ENCODE assay signal across 8 cellular contexts in genomic region chr22:41446057-41446501, GRCh38. TPM values are rescaled to one million over a fixed set of nuclear protein-coding genes. Genes with fewer than 3 reads are reported as not detected.
DNase-seq lines count a peak whose midpoint lies in the region; ATAC-seq and TF ChIP-seq lines count a peak whose summit lies in the region.

No MANE protein-coding gene starts in this region.

- peaks cover 17% of the 10 kb centered on the region; the same call in 1 of the 2 replicates for H4K20me1 ChIP-seq in GM23248 (ENCODE audit: insufficient read depth)

- peak overlapping the region; percentile 98 for H3K4me2 ChIP-seq in GM23248 (ENCODE audit: unreplicated experiment)

- H3K9me3 ChIP-seq in GM23248 (ENCODE audit: low read depth) (no peaks in the 10 kb centered on the region), mucosa of descending colon (no peaks in the 10 kb centered on the region), vagina (no peaks in the 10 kb centered on the region)

- intact Hi-C loops in dorsolateral prefrontal cortex (cut with DNase I), result loop anchor here (1.0 to 5.0 kb wide), 4 partner anchors 28 to 71 kb away; no protein-coding TSS in a partner anchor
- intact Hi-C loops in mucosa of descending colon (cut with DNase I, micrococcal nuclease), result no loop called here
- intact Hi-C loops in vagina (cut with DNase I), result no loop called here

- H3K4me3 ChIP-seq in GM23248 (peak overlapping the region; percentile 86), dorsolateral prefrontal cortex (peak overlapping the region; percentile 71 to 100 (median 98)), mucosa of descending colon (peak overlapping the region; percentile 98), vagina (peak overlapping the region; percentile 91 to 95)

- H3K27me3 ChIP-seq in GM23248 (replicated peaks; ENCODE audit: insufficient read depth) (no peaks in the 10 kb centered on the region), dorsolateral prefrontal cortex (no peaks in the 10 kb centered on the region), vagina (no peaks in the 10 kb centered on the region)

- no peak for TF ChIP-seq CTCF in dorsolateral prefrontal cortex (IDR thresholded peaks at IDR 0.05 in 54 of 56, conservative IDR thresholded peaks at IDR 0.05 in 2 of 56; ENCODE audit: low read depth in 1 of 56, partially characterized antibody in 56 of 56)
- no peak for TF ChIP-seq CTCF in mucosa of descending colon (IDR thresholded peaks at IDR 0.05)
- no peak for TF ChIP-seq CTCF in vagina (IDR thresholded peaks at IDR 0.05)

- ATAC-seq in mucosa of descending colon, result peak; percentile 0
- no peak for ATAC-seq in HG03097 (IDR thresholded peaks at IDR 0.05; ENCODE audit: low FRiP score, unreplicated experiment)
- ATAC-seq in HG02938 (IDR thresholded peaks at IDR 0.05; ENCODE audit: unreplicated experiment), result no peak

- H3K9me2 ChIP-seq in GM23248 (ENCODE audit: insufficient read depth), result no peaks in the 10 kb centered on the region

- peaks cover 55% of the 10 kb centered on the region for H3K79me2 ChIP-seq in GM23248 (ENCODE audit: insufficient read depth)

- peak overlapping the region; percentile 77 for H2AFZ ChIP-seq in GM23248

- no peak for TF ChIP-seq POLR2A in vagina (IDR thresholded peaks at IDR 0.05)

- in situ Hi-C loops in GM23248 (cut with MboI), result no loop called here

- peaks cover 11% of the 10 kb centered on the region; the same call in 1 of the 2 replicates for H3K36me3 ChIP-seq in GM23248 (ENCODE audit: low read depth)
- H3K36me3 ChIP-seq in mucosa of descending colon (ENCODE audit: low read depth), result no peaks in the 10 kb centered on the region
- H3K36me3 ChIP-seq in vagina, result no peaks in the 10 kb centered on the region

- H3F3A ChIP-seq in GM23248 (ENCODE audit: insufficient read depth), result peaks cover 47% of the 10 kb centered on the region

- DNase-seq in GM23248 (peak; percentile 54), RPMI7951 (ENCODE audit: low read depth) (peak; percentile 7), dorsolateral prefrontal cortex (no peak), mucosa of descending colon (peak in 2 of 3 donors; percentile 59 to 69), vagina (ENCODE audit: extremely low spot score in 2 of 2) (no peak), NCI-H345 (lab: John Stamatoyannopoulos, UW) (no peak)

- WGBS in GM23248 (ENCODE audit: low coverage in 1 of 2, low lambda C conversion rate in 2 of 2, missing lambda C conversion rate in 2 of 2), 2 experiments, result 1 to 2% methylated on average over 21 to 33 of the region's 34 CpGs

- H3K4me1 ChIP-seq in GM23248 (ENCODE audit: insufficient read depth) (peaks cover 20% of the 10 kb centered on the region), mucosa of descending colon (ENCODE audit: low read depth) (peaks cover 19% of the 10 kb centered on the region), vagina (peaks cover 27% of the 10 kb centered on the region)

- H3K27ac ChIP-seq in GM23248 (peak overlapping the region; percentile 93), dorsolateral prefrontal cortex (peak overlapping the region; percentile 97 to 100 (median 100)), vagina (peak overlapping the region; percentile 99)

- H3K9ac ChIP-seq in GM23248, result peak overlapping the region; percentile 98

RNA-seq across cellular contexts. Expression of gene TOB2, which starts 0.5 kb away (rescaled TPM):
- total RNA-seq in GM23248 (2014; rRNA removed; shearing (Covaris generic)), result 29.0 and 35.7 TPM in 2 replicates
- polyA plus RNA-seq in GM23248 (2016; fragmentation: Nextera tagmentation; extraction: Ambion mirVana), result 29.6 and 31.1 TPM in 2 replicates
- 11.5 and 14.2 TPM in 2 replicates for total RNA-seq in RPMI7951 (2014; rRNA removed; shearing (Covaris generic))
- 100 to 1,000 TPM in 4 of 120 experiments, 10 to 100 TPM in 116; 33.6 to 113 (median 52.3) TPM for total RNA-seq in dorsolateral prefrontal cortex
- total RNA-seq in mucosa of descending colon, result 10 to 100 TPM; 47.3 to 71.8 (median 53.9) TPM
- total RNA-seq in vagina, result 34.9 TPM

RNA-seq across cellular contexts. Expression of gene PHF5A, which starts 22.4 kb away (rescaled TPM):
- total RNA-seq in GM23248 (2014; rRNA removed; shearing (Covaris generic)), result 41.9 and 53.4 TPM in 2 replicates
- polyA plus RNA-seq in GM23248 (2016; fragmentation: Nextera tagmentation; extraction: Ambion mirVana), result 13.1 and 13.7 TPM in 2 replicates
- total RNA-seq in RPMI7951 (2014; rRNA removed; shearing (Covaris generic)), result 55.6 and 59.7 TPM in 2 replicates
- total RNA-seq in dorsolateral prefrontal cortex, result 10 to 100 TPM; 10.3 to 36.8 (median 22.3) TPM
- 10 to 100 TPM; 27.0 to 31.7 (median 29.7) TPM for total RNA-seq in mucosa of descending colon
- total RNA-seq in vagina, result 35.4 TPM

RNA-seq across cellular contexts. Expression of gene ACO2, which starts 22.8 kb away (rescaled TPM):
- 41.5 and 60.4 TPM in 2 replicates for total RNA-seq in GM23248 (2014; rRNA removed; shearing (Covaris generic))
- polyA plus RNA-seq in GM23248 (2016; fragmentation: Nextera tagmentation; extraction: Ambion mirVana), result 68.1 and 68.7 TPM in 2 replicates
- 38.5 and 43.7 TPM in 2 replicates for total RNA-seq in RPMI7951 (2014; rRNA removed; shearing (Covaris generic))
- 100 to 1,000 TPM; 173 to 339 (median 261) TPM for total RNA-seq in dorsolateral prefrontal cortex
- total RNA-seq in mucosa of descending colon, result 100 to 1,000 TPM; 187 to 295 (median 241) TPM
- 78.6 TPM for total RNA-seq in vagina

Comparison
In these comparisons a context has a peak if more than half of its experiments do, and no peak if none do; other contexts are left out.
1. DNase-seq: peak in GM23248 (single experiment), RPMI7951 (single experiment) and mucosa of descending colon (2 of 3); none in dorsolateral prefrontal cortex (0 of 10), vagina (0 of 2) and NCI-H345 (single experiment).
2. intact Hi-C loops: an anchor here in dorsolateral prefrontal cortex (1.0 to 5.0 kb wide); none called in mucosa of descending colon and vagina.
3. Peak in every context shown above with its lines, with median percentiles within 50 percentile points of each other: H3K27ac ChIP-seq and H3K4me3 ChIP-seq.